In the genomic region with DNA sequence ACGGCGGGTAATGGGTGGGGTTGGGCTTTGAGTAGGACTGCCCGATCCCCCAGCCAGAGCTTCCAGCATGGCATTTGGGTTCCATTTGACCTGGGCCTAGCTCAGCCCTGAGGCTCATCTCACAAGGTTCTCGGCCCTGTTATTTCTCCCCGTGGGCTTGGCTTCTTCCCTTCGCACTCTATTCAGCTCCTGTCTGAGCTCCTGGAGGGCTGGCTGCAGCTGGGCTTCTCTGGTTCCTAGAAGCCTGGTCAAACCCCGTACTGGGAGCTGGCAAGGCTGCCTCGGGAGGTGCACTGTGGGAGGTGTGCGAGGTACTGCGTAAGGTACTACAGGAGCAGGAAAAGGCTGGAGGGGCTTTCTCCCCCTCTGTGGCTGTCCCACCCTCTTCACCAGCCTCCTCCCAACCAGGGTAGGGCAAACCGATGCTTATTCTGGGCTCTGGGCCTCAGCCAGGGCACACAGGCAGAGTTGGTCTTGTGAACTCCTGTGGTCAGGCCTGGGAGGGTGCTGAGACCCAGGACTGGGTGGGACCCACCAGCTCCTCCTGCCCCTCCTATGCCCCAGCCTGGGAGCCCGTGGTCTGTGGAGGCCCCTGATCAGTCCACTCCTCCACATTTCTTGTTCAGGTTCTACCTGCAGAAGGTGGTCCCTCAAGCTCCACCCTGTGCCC, we compare ENCODE assay signal across 34 cellular contexts. TPM values are rescaled to one million over a fixed set of nuclear protein-coding genes. Genes with fewer than 3 reads are reported as not detected.
A peak's percentile ranks its signal among the peaks of the same experiment; 100 is the strongest.
DNase-seq lines count a peak whose midpoint lies in the region; ATAC-seq and TF ChIP-seq lines count a peak whose summit lies in the region.
"Had no signal": no experiment of that assay in that cellular context is flagged by ENCODE, and none has a peak within 500 bp of the region (broad histone marks: within the 10 kb centered on the region; RNA-seq: fewer than 3 reads in every experiment).

No MANE protein-coding gene starts in this region.

- CTCF ChIA-PET in SK-N-SH (lab: Yijun Ruan, JAX) = interaction anchor here (1.1 to 2.2 kb wide), 4 partner anchors 11 to 151 kb away, joined by 3 to 7 read pairs (median 6); no protein-coding TSS in a partner anchor
- CTCF ChIA-PET in RWPE1 (lab: Yijun Ruan, JAX) = interaction anchor here (0.5 to 1.0 kb wide), 5 partner anchors 8 to 892 kb away, joined by 3 to 4 read pairs (median 3); no protein-coding TSS in a partner anchor

- DNase-seq in SK-N-SH (no peak), RWPE1 (ENCODE audit: low spot score) (no peak), kidney tubule cell (ENCODE audit: low spot score) (peak; percentile 14), osteoblast (ENCODE audit: insufficient read length, low spot score, missing footprints) (peak; percentile 55), caudate nucleus (lab: John Stamatoyannopoulos, UW) (no peak), NCI-H2107 (lab: John Stamatoyannopoulos, UW) (no peak), COR-L47 (lab: John Stamatoyannopoulos, UW) (no peak)
- DNase-seq: activated CD4-positive, alpha-beta T cell treated with anti-CD3 and anti-CD28 coated beads for 48 hours; Calu3; central memory CD4-positive, alpha-beta T cell; effector memory CD8-positive, alpha-beta T cell; erythroblast; heart left ventricle; NCI-H1048; NCI-H1694; NCI-H2171 treated with DMSO at 0.1 percent for 48 hours; NCI-H524; PC-9; right cardiac atrium; SHP77 treated with DMSO at 0.1 percent for 48 hours; stimulated activated CD4-positive, alpha-beta T cell treated with anti-CD3 and anti-CD28 coated beads, Interleukin-1b, Interleukin-23, amount 100 ng/mL, for 48 hours; stomach; thyroid gland had no signal

- peaks cover 20% of the 10 kb centered on the region for H3F3A ChIP-seq in SK-N-SH (replicated peaks; ENCODE audit: insufficient read depth)

- H3K79me2 ChIP-seq in SK-N-SH (ENCODE audit: insufficient read depth) (no peaks in the 10 kb centered on the region), osteoblast (ENCODE audit: insufficient read depth, low read length) (peaks cover 6% of the 10 kb centered on the region)
- H3K79me2 ChIP-seq: parathyroid adenoma had no signal

- POLR2A ChIA-PET in SK-N-SH (lab: Yijun Ruan, JAX) = interaction anchor here (0.7 to 1.4 kb wide), 3 partner anchors 29 to 139 kb away, joined by 3 to 4 read pairs (median 4); a partner anchor contains a TSS
- POLR2A ChIA-PET in RWPE1 (lab: Yijun Ruan, JAX; ENCODE audit: low non-redundant PET) = no interaction called here

- no peak overlapping the region for H3K9ac ChIP-seq in SK-N-SH
- H3K9ac ChIP-seq: parathyroid adenoma had no signal

- H3K4me2 ChIP-seq in SK-N-SH (no peak overlapping the region), osteoblast (ENCODE audit: insufficient read depth, low read length) (no peak overlapping the region)
- H3K4me2 ChIP-seq: PC-9, smooth muscle cell had no signal

- no peak for TF ChIP-seq EP300 in SK-N-SH (IDR thresholded peaks at IDR 0.05; ENCODE audit: borderline replicate concordance in 1 of 2, low read depth in 1 of 2, low read length in 1 of 2)

- H3K27me3 ChIP-seq in SK-N-SH (ENCODE audit: insufficient read depth) (no peaks in the 10 kb centered on the region), osteoblast (ENCODE audit: insufficient read depth, low read length) (no peaks in the 10 kb centered on the region)
- H3K27me3 ChIP-seq: ascending aorta, heart left ventricle, stomach, thyroid gland, vagina had no signal

- no peak overlapping the region for H3K4me3 ChIP-seq in SK-N-SH (ENCODE audit: low read depth in 2 of 2, low read length in 1 of 2)
- H3K4me3 ChIP-seq in osteoblast (ENCODE audit: insufficient read depth, low read length) = no peak overlapping the region
- H3K4me3 ChIP-seq: ascending aorta, heart left ventricle, lung, mucosa of descending colon, PC-9, smooth muscle cell, stomach, thyroid gland, vagina had no signal

- H3K9me3 ChIP-seq in SK-N-SH = no peaks in the 10 kb centered on the region
- no peaks in the 10 kb centered on the region for H3K9me3 ChIP-seq in osteoblast (ENCODE audit: low read depth, low read length)
- H3K9me3 ChIP-seq: ascending aorta, heart left ventricle, mucosa of descending colon, stomach, thyroid gland, vagina had no signal

- WGBS in SK-N-SH (ENCODE audit: low lambda C conversion rate) = 93% methylated on average over 11 of the region's 12 CpGs

- TF ChIP-seq CTCF in SK-N-SH (IDR thresholded peaks at IDR 0.05) = no peak
- TF ChIP-seq CTCF in RWPE1 (conservative IDR thresholded peaks at IDR 0.05; ENCODE audit: low read depth) = no peak
- no peak for TF ChIP-seq CTCF in osteoblast (IDR thresholded peaks at IDR 0.05; ENCODE audit: extremely low read depth, low read depth, low read length)

- H3K4me1 ChIP-seq in SK-N-SH (ENCODE audit: control insufficient read depth in 1 of 2, insufficient read depth in 2 of 2, low read depth in 1 of 2, low read length in 1 of 2) (0 out of 4 replicates have a peak, but pooled peaks cover 0 to 4% of the 10 kb centered on the region in 2 experiments), osteoblast (ENCODE audit: insufficient read depth, low read length) (no peaks in the 10 kb centered on the region)
- H3K4me1 ChIP-seq: ascending aorta, parathyroid adenoma, vagina had no signal

- no peaks in the 10 kb centered on the region for H3K9me2 ChIP-seq in SK-N-SH

- H2AFZ ChIP-seq in SK-N-SH (ENCODE audit: low read depth) (no peak overlapping the region), osteoblast (ENCODE audit: low read length) (no peak overlapping the region)
- H2AFZ ChIP-seq: parathyroid adenoma, PC-9 had no signal

- no peak overlapping the region for H3K27ac ChIP-seq in SK-N-SH (ENCODE audit: low read depth in 2 of 2, low read length in 1 of 2)
- peak overlapping the region; percentile 20; the same call in 1 of the 2 replicates for H3K27ac ChIP-seq in RWPE1
- no peak overlapping the region for H3K27ac ChIP-seq in osteoblast (ENCODE audit: low read depth, low read length)
- H3K27ac ChIP-seq in caudate nucleus (ENCODE audit: low read depth, low read length) = no peak overlapping the region
- H3K27ac ChIP-seq: ascending aorta, heart left ventricle, parathyroid adenoma, PC-9, thyroid gland, vagina had no signal

- ATAC-seq in SK-N-SH treated with all-trans-retinoic acid at 6 μM for 48 hours = peak; percentile 33
- ATAC-seq: effector memory CD8-positive, alpha-beta T cell; mucosa of descending colon had no signal

- peaks cover 19% of the 10 kb centered on the region for H4K20me1 ChIP-seq in SK-N-SH (ENCODE audit: insufficient read depth)
- peaks cover 26% of the 10 kb centered on the region for H4K20me1 ChIP-seq in osteoblast (ENCODE audit: insufficient read depth, low read length)

- H3K36me3 ChIP-seq in SK-N-SH (replicated peaks in 1 of 2; ENCODE audit: control insufficient read depth in 1 of 2, insufficient read depth in 2 of 2, low read length in 1 of 2) = peaks cover 33 to 37% of the 10 kb centered on the region in 2 experiments
- H3K36me3 ChIP-seq in osteoblast (ENCODE audit: insufficient read depth, low read length) = peaks cover 35% of the 10 kb centered on the region

- no peak for TF ChIP-seq RAD21 in SK-N-SH (IDR thresholded peaks at IDR 0.05; ENCODE audit: low read length)

TF ChIP-seq in SK-N-SH treated with all-trans-retinoic acid at 6 μM for 48 hours, 23 proteins besides CTCF, POLR2A, EP300 and RAD21 (continues in another document):
- no peak for TF ChIP-seq TCF4 (CRISPR knock-in tag; IDR thresholded peaks at IDR 0.05; ENCODE audit: borderline replicate concordance)
- TF ChIP-seq ZNF565 (CRISPR knock-in tag; conservative IDR thresholded peaks at IDR 0.05; ENCODE audit: low read depth) = no peak
- TF ChIP-seq ESRRG (CRISPR knock-in tag; IDR thresholded peaks at IDR 0.05) = no peak

TF ChIP-seq in SK-N-SH, 30 proteins besides CTCF, POLR2A, EP300 and RAD21:
- TF ChIP-seq YY1 (IDR thresholded peaks at IDR 0.05; ENCODE audit: low read depth) (no peak), EZH2phosphoT487 (IDR thresholded peaks at IDR 0.05; ENCODE audit: borderline replicate concordance, low read depth) (no peak)

RNA-seq across cellular contexts. Expression of a gene that starts 0.8 kb away (rescaled TPM):
- polyA plus RNA-seq in SK-N-SH (2012; rRNA removed) = 0.07 TPM in 1 of 2 replicates, not detected in the other
- 0.03 TPM in 1 of 2 replicates, not detected in the other for polyA plus RNA-seq in SK-N-SH (2012; cell fraction: cytosol; rRNA removed)
- polyA plus RNA-seq in SK-N-SH (2012; cell fraction: nucleus; rRNA removed) = 0.60 and 0.71 TPM in 2 replicates
- total RNA-seq in osteoblast = under 0.01 TPM in 1 of 2 replicates, not detected in the other
- total RNA-seq: A172, ascending aorta, Calu3, fibroblast of villous mesenchyme, mucosa of descending colon, PC-9, right cardiac atrium, smooth muscle cell, stomach, vagina had no signal
- polyA plus RNA-seq: CD14-positive monocyte, heart left ventricle, keratinocyte, right cardiac atrium, smooth muscle cell, stomach had no signal

Comparison
In these comparisons a context has a peak if more than half of its experiments do, and no peak if none do; other contexts are left out.
1. DNase-seq: peak in kidney tubule cell (single experiment) and osteoblast (single experiment); none in SK-N-SH (single experiment), RWPE1 (single experiment), caudate nucleus (0 of 61), NCI-H2107 (single experiment) and COR-L47 (single experiment).